Comparison of ENCODE assay signal across 8 cellular contexts in genomic region chr9:131406567-131407436, GRCh38. TPM values are rescaled to one million over a fixed set of nuclear protein-coding genes. Genes with fewer than 3 reads are reported as not detected.
DNase-seq lines count a peak whose midpoint lies in the region; ATAC-seq and TF ChIP-seq lines count a peak whose summit lies in the region.

No MANE protein-coding gene starts in this region.

- H3K4me1 ChIP-seq in HEK293 (ENCODE audit: control insufficient read depth, insufficient read depth, low read length) (peaks cover 66% of the 10 kb centered on the region), skeletal muscle tissue (ENCODE audit: control insufficient read depth in 3 of 3, insufficient read depth in 3 of 3, low read length in 3 of 3) (peaks cover 77 to 80% (median 80%) of the 10 kb centered on the region in 3 donors)

- no peak for ATAC-seq in GM21786 (IDR thresholded peaks at IDR 0.05; ENCODE audit: unreplicated experiment)

- peaks cover 92% of the 10 kb centered on the region for H3K4me1 Mint-ChIP-seq in activated CD4-positive, alpha-beta memory T cell treated with anti-CD3 and anti-CD28 coated beads for 36 hours (ENCODE audit: low read depth)

- H3K4me3 ChIP-seq in HEK293 (ENCODE audit: low read depth, low read length) (no peak overlapping the region), fibroblast of villous mesenchyme (ENCODE audit: low read depth, low read length) (peak overlapping the region; percentile 3), skeletal muscle tissue (ENCODE audit: low read length in 3 of 3) (peak overlapping the region; percentile 10 to 61 (median 28))

- DNase-seq in activated CD4-positive, alpha-beta memory T cell treated with anti-CD3 and anti-CD28 coated beads for 36 hours = no peak
- peak; percentile 52 for DNase-seq in fibroblast of villous mesenchyme (ENCODE audit: low read depth)
- no peak for DNase-seq in NCI-H1092 treated with DMSO at 0.1 percent for 48 hours (lab: John Stamatoyannopoulos, UW)
- no peak for DNase-seq in OCI-M2 (lab: John Stamatoyannopoulos, UW; ENCODE audit: unreplicated experiment)
- no peak for DNase-seq in NCI-H2171 (lab: John Stamatoyannopoulos, UW)

- CTCF ChIA-PET in HEK293 (lab: Yijun Ruan, JAX) = interaction anchor here (0.7 to 2.8 kb wide), 15 partner anchors 9 to 348 kb away, joined by 3 to 23 read pairs (median 4); no protein-coding TSS in a partner anchor
- CTCF ChIA-PET in activated CD4-positive, alpha-beta memory T cell treated with anti-CD3 and anti-CD28 coated beads for 36 hours (lab: Charles Lee) = interaction anchor here (1.2 to 2.2 kb wide), 11 partner anchors 8 to 73 kb away, joined by 3 to 10 read pairs (median 5); no protein-coding TSS in a partner anchor

- H3K36me3 Mint-ChIP-seq in activated CD4-positive, alpha-beta memory T cell treated with anti-CD3 and anti-CD28 coated beads for 36 hours = peaks cover 5% of the 10 kb centered on the region

- H3K27ac ChIP-seq in HEK293 (ENCODE audit: extremely low read depth, low read depth, low read length) (peak overlapping the region; percentile 47), skeletal muscle tissue (ENCODE audit: low read depth, low read length) (peak overlapping the region; percentile 64)

- TF ChIP-seq CTCF in HEK293 (tag by site-specific recombination; IDR thresholded peaks at IDR 0.05) (no peak), fibroblast of villous mesenchyme (IDR thresholded peaks at IDR 0.05; ENCODE audit: insufficient read depth, low read depth, low read length) (no peak)

- H3K9me3 ChIP-seq in HEK293 (ENCODE audit: control insufficient read depth, insufficient read depth, low read depth, low read length) (no peaks in the 10 kb centered on the region), skeletal muscle tissue (ENCODE audit: control insufficient read depth in 3 of 3, low read length in 3 of 3) (no peaks in the 10 kb centered on the region)

- peak overlapping the region; percentile 11 to 68 (median 35) for H3K9ac ChIP-seq in skeletal muscle tissue (ENCODE audit: low read depth in 1 of 3, low read length in 3 of 3)

- peak overlapping the region; percentile 54 for H3K4me3 Mint-ChIP-seq in activated CD4-positive, alpha-beta memory T cell treated with anti-CD3 and anti-CD28 coated beads for 36 hours

- no peaks in the 10 kb centered on the region for H3K27me3 Mint-ChIP-seq in activated CD4-positive, alpha-beta memory T cell treated with anti-CD3 and anti-CD28 coated beads for 36 hours

- no peaks in the 10 kb centered on the region for H3K9me3 Mint-ChIP-seq in activated CD4-positive, alpha-beta memory T cell treated with anti-CD3 and anti-CD28 coated beads for 36 hours

- peak overlapping the region; percentile 65 for H3K27ac Mint-ChIP-seq in activated CD4-positive, alpha-beta memory T cell treated with anti-CD3 and anti-CD28 coated beads for 36 hours

- intact Hi-C loops in activated CD4-positive, alpha-beta memory T cell treated with anti-CD3 and anti-CD28 coated beads for 36 hours (cut with micrococcal nuclease) = loop anchor here (1.0 to 5.0 kb wide), 2 partner anchors 12 to 55 kb away; no protein-coding TSS in a partner anchor

- H3K36me3 ChIP-seq in HEK293 (ENCODE audit: control insufficient read depth in 2 of 2, insufficient read depth in 1 of 2, low read length in 2 of 2) = no peaks in the 10 kb centered on the region; a peak in 1 of 3 replicates
- no peaks in the 10 kb centered on the region for H3K36me3 ChIP-seq in skeletal muscle tissue (ENCODE audit: control insufficient read depth in 3 of 3, insufficient read depth in 3 of 3, low read length in 3 of 3)

- no peaks in the 10 kb centered on the region for H3K27me3 ChIP-seq in skeletal muscle tissue (ENCODE audit: control insufficient read depth in 3 of 3, insufficient read depth in 3 of 3, low read length in 3 of 3)

- POLR2A ChIA-PET in HEK293 (lab: Yijun Ruan, JAX) = interaction anchor here (1.3 to 3.0 kb wide), 5 partner anchors 10 to 34 kb away, joined by 3 to 24 read pairs (median 8); no protein-coding TSS in a partner anchor
- POLR2A ChIA-PET in activated CD4-positive, alpha-beta memory T cell treated with anti-CD3 and anti-CD28 coated beads for 36 hours (lab: Charles Lee) = interaction anchor here (0.5 to 1.1 kb wide), 5 partner anchors 10 to 166 kb away, joined by 3 to 4 read pairs (median 3); no protein-coding TSS in a partner anchor

TF ChIP-seq in HEK293, 187 proteins besides CTCF, POLR2A, EP300 and RAD21 (continues in another document):
- TF ChIP-seq ZBTB10 (tag by site-specific recombination; IDR thresholded peaks at IDR 0.05) = peak; percentile 19; the same call in 1 of the 2 replicates
- TF ChIP-seq ZNF501 (tag by site-specific recombination; IDR thresholded peaks at IDR 0.05) = no peak
- no peak for TF ChIP-seq ZNF521 (tag by site-specific recombination; IDR thresholded peaks at IDR 0.05)
- TF ChIP-seq PRDM10 (tag by site-specific recombination; IDR thresholded peaks at IDR 0.05) = peak; percentile 58
- TF ChIP-seq BCL11A (tag by site-specific recombination; IDR thresholded peaks at IDR 0.05; ENCODE audit: low read depth) = no peak
- TF ChIP-seq ZNF561 (tag by site-specific recombination; IDR thresholded peaks at IDR 0.05; ENCODE audit: borderline replicate concordance) = no peak
- no peak for TF ChIP-seq ZNF266 (tag by site-specific recombination; IDR thresholded peaks at IDR 0.05; ENCODE audit: low read depth)
- TF ChIP-seq ZXDB (tag by site-specific recombination; IDR thresholded peaks at IDR 0.05) = no peak
- no peak for TF ChIP-seq AEBP2 (tag by site-specific recombination; IDR thresholded peaks at IDR 0.05; ENCODE audit: borderline replicate concordance)
- TF ChIP-seq OSR2 (tag by site-specific recombination; IDR thresholded peaks at IDR 0.05) = peak; percentile 11; the same call in 1 of the 2 replicates
- no peak for TF ChIP-seq ZNF292 (tag by site-specific recombination; IDR thresholded peaks at IDR 0.05; ENCODE audit: borderline replicate concordance, low read depth)

RNA-seq across cellular contexts. Expression of gene PRRC2B, which starts 12.9 kb away (rescaled TPM):
- 100 to 1,000 TPM; 127 to 135 TPM for total RNA-seq in activated CD4-positive, alpha-beta memory T cell treated with anti-CD3 and anti-CD28 coated beads for 36 hours
- 79.2 and 92.8 TPM in 2 replicates for total RNA-seq in fibroblast of villous mesenchyme
- 68.4 TPM for total RNA-seq in skeletal muscle tissue
